14 cellular contexts compared by ENCODE assay signal in genomic region chr10:90993340-90993739, GRCh38.
DNase-seq lines count a peak whose midpoint lies in the region; ATAC-seq and TF ChIP-seq lines count a peak whose summit lies in the region.
"Had no signal": no experiment of that assay in that cellular context is flagged by ENCODE, and none has a peak within 500 bp of the region (broad histone marks: within the 10 kb centered on the region; RNA-seq: fewer than 3 reads in every experiment).

No MANE protein-coding gene starts in this region.

- CTCF ChIA-PET in RWPE1 (lab: Yijun Ruan, JAX): interaction anchor here (0.7 to 1.0 kb wide), 2 partner anchors 12 to 244 kb away, joined by 3 read pairs; no protein-coding TSS in a partner anchor
- CTCF ChIA-PET in activated CD8-positive, alpha-beta T cell treated with anti-CD3 and anti-CD28 coated beads for 36 hours (lab: Charles Lee): interaction anchor here (1.3 kb wide), 1 partner anchor 12 kb away, joined by 4 read pairs; no protein-coding TSS in a partner anchor

- peak overlapping the region; percentile 41 for H3K4me2 ChIP-seq in osteoblast (ENCODE audit: insufficient read depth, low read length)
- H3K4me2 ChIP-seq: neural progenitor cell, SK-N-SH had no signal

- no peaks in the 10 kb centered on the region for H3K27me3 ChIP-seq in osteoblast (ENCODE audit: insufficient read depth, low read length)
- H3K27me3 ChIP-seq: gastroesophageal sphincter, neural progenitor cell had no signal

- H3K4me1 ChIP-seq in osteoblast (ENCODE audit: insufficient read depth, low read length): peaks cover 9% of the 10 kb centered on the region
- H3K4me1 ChIP-seq: gastroesophageal sphincter, neural progenitor cell had no signal

- H3K27ac ChIP-seq in osteoblast (ENCODE audit: low read depth, low read length): peak overlapping the region; percentile 6
- H3K27ac ChIP-seq in RWPE1: no peak overlapping the region
- H3K27ac ChIP-seq: gastroesophageal sphincter, neural progenitor cell had no signal

- H3K27ac Mint-ChIP-seq in HFFc6: peak overlapping the region; percentile 60
- no peak overlapping the region for H3K27ac Mint-ChIP-seq in activated CD8-positive, alpha-beta T cell treated with anti-CD3 and anti-CD28 coated beads for 36 hours
- H3K27ac Mint-ChIP-seq: neural progenitor cell had no signal

- no peak for ATAC-seq in activated CD8-positive, alpha-beta T cell treated with anti-CD3 and anti-CD28 coated beads for 36 hours
- ATAC-seq: gastroesophageal sphincter had no signal

- H3K36me3 ChIP-seq in osteoblast (ENCODE audit: insufficient read depth, low read length): no peaks in the 10 kb centered on the region
- H3K36me3 ChIP-seq: gastroesophageal sphincter, neural progenitor cell had no signal

- POLR2A ChIA-PET in RWPE1 (lab: Yijun Ruan, JAX; ENCODE audit: low non-redundant PET): no interaction called here
- POLR2A ChIA-PET in activated CD8-positive, alpha-beta T cell treated with anti-CD3 and anti-CD28 coated beads for 36 hours (lab: Charles Lee): no interaction called here

- intact Hi-C loops in activated CD8-positive, alpha-beta T cell treated with anti-CD3 and anti-CD28 coated beads for 36 hours (cut with micrococcal nuclease): no loop called here

- DNase-seq in GM12865 (ENCODE audit: low read depth) (peak; percentile 64), HFFc6 (peak; percentile 17), NOMO-1 treated with DMSO at 0.1 percent for 48 hours (lab: John Stamatoyannopoulos, UW; ENCODE audit: unreplicated experiment) (peak; percentile 59), osteoblast (ENCODE audit: insufficient read length, low spot score, missing footprints) (no peak), RWPE1 (ENCODE audit: low spot score) (no peak), epidermal melanocyte (ENCODE audit: insufficient read length, low spot score) (no peak), DMS114 treated with DMSO at 0.1 percent for 48 hours (lab: John Stamatoyannopoulos, UW; ENCODE audit: unreplicated experiment) (no peak)
- DNase-seq in activated CD8-positive, alpha-beta T cell treated with anti-CD3 and anti-CD28 coated beads for 36 hours: no peak
- DNase-seq: activated CD4-positive, CD25-positive, alpha-beta regulatory T cell treated with anti-CD3 and anti-CD28 coated beads, Interleukin-2, amount 50 U/mL, for 72 hours; NCI-H1092 treated with DMSO at 0.1 percent for 48 hours; NCI-H526; SK-N-SH had no signal

- H4K20me1 ChIP-seq in osteoblast (ENCODE audit: insufficient read depth, low read length): no peaks in the 10 kb centered on the region

- no peaks in the 10 kb centered on the region for H3K79me2 ChIP-seq in osteoblast (ENCODE audit: insufficient read depth, low read length)

- H3K4me3 ChIP-seq in GM12865 (ENCODE audit: low read depth, low read length): peak overlapping the region; percentile 77
- no peak overlapping the region for H3K4me3 ChIP-seq in osteoblast (ENCODE audit: insufficient read depth, low read length)
- H3K4me3 ChIP-seq: gastroesophageal sphincter, neural progenitor cell had no signal

- H3K9me3 ChIP-seq in osteoblast (ENCODE audit: low read depth, low read length): no peaks in the 10 kb centered on the region
- H3K9me3 ChIP-seq: gastroesophageal sphincter, SK-N-SH had no signal

- no peak overlapping the region for H2AFZ ChIP-seq in osteoblast (ENCODE audit: low read length)
- H2AFZ ChIP-seq: neural progenitor cell had no signal

- peaks cover 23% of the 10 kb centered on the region for H3K4me1 Mint-ChIP-seq in HFFc6 (ENCODE audit: low read depth)
- H3K4me1 Mint-ChIP-seq in activated CD8-positive, alpha-beta T cell treated with anti-CD3 and anti-CD28 coated beads for 36 hours (ENCODE audit: low read depth): peaks cover 10% of the 10 kb centered on the region
- H3K4me1 Mint-ChIP-seq: neural progenitor cell had no signal

- TF ChIP-seq CTCF in GM12865 (IDR thresholded peaks at IDR 0.05; ENCODE audit: insufficient read depth, low read depth, low read length, missing control alignments): no peak
- no peak for TF ChIP-seq CTCF in HFFc6 (IDR thresholded peaks at IDR 0.05)
- TF ChIP-seq CTCF in osteoblast (IDR thresholded peaks at IDR 0.05; ENCODE audit: extremely low read depth, low read depth, low read length): no peak
- TF ChIP-seq CTCF in RWPE1 (conservative IDR thresholded peaks at IDR 0.05; ENCODE audit: low read depth): no peak
- no peak for TF ChIP-seq CTCF in activated CD8-positive, alpha-beta T cell treated with anti-CD3 and anti-CD28 coated beads for 36 hours (IDR thresholded peaks at IDR 0.05)

- no peaks in the 10 kb centered on the region for H3K36me3 Mint-ChIP-seq in HFFc6 (ENCODE audit: low read depth)
- H3K36me3 Mint-ChIP-seq in activated CD8-positive, alpha-beta T cell treated with anti-CD3 and anti-CD28 coated beads for 36 hours (ENCODE audit: low read depth): no peaks in the 10 kb centered on the region
- H3K36me3 Mint-ChIP-seq: neural progenitor cell had no signal

- peak overlapping the region; percentile 59 for H3K4me3 Mint-ChIP-seq in HFFc6
- no peak overlapping the region for H3K4me3 Mint-ChIP-seq in activated CD8-positive, alpha-beta T cell treated with anti-CD3 and anti-CD28 coated beads for 36 hours
- H3K4me3 Mint-ChIP-seq: neural progenitor cell had no signal

- 0 out of 2 replicates have a peak, but pooled peaks cover 3% of the 10 kb centered on the region for H3K27me3 Mint-ChIP-seq in HFFc6 (ENCODE audit: insufficient read depth)
- peaks cover 1% of the 10 kb centered on the region for H3K27me3 Mint-ChIP-seq in activated CD8-positive, alpha-beta T cell treated with anti-CD3 and anti-CD28 coated beads for 36 hours

- no peaks in the 10 kb centered on the region for H3K9me3 Mint-ChIP-seq in HFFc6
- H3K9me3 Mint-ChIP-seq in activated CD8-positive, alpha-beta T cell treated with anti-CD3 and anti-CD28 coated beads for 36 hours: no peaks in the 10 kb centered on the region
- H3K9me3 Mint-ChIP-seq: neural progenitor cell had no signal

Comparison
In these comparisons a context has a peak if more than half of its experiments do, and no peak if none do; other contexts are left out.
1. DNase-seq: peak in GM12865 (single experiment), HFFc6 (single experiment) and NOMO-1 treated with DMSO at 0.1 percent for 48 hours (single experiment); none in osteoblast (single experiment), RWPE1 (single experiment), epidermal melanocyte (single experiment), activated CD8-positive, alpha-beta T cell treated with anti-CD3 and anti-CD28 coated beads for 36 hours (single experiment) and DMS114 treated with DMSO at 0.1 percent for 48 hours (single experiment).